ENCODE assay signal across 8 cellular contexts in genomic region chr3:102059145-102059943, GRCh38.
DNase-seq lines count a peak whose midpoint lies in the region; ATAC-seq and TF ChIP-seq lines count a peak whose summit lies in the region.

No MANE protein-coding gene starts in this region.

- ATAC-seq in GM19395 (IDR thresholded peaks at IDR 0.05; ENCODE audit: unreplicated experiment) = peak; percentile 76
- ATAC-seq in HG03039 (IDR thresholded peaks at IDR 0.05; ENCODE audit: unreplicated experiment) = peak; percentile 66

- H3K36me3 Mint-ChIP-seq in T-helper 2 cell treated with Interferon-gamma antibody and Interleukin-4, amounts not matched to agents 5 μg/mL and 100 μg/mL, for 36 hours (ENCODE audit: low read depth) = peaks cover 14% of the 10 kb centered on the region

- peak overlapping the region; percentile 58 for H3K27ac Mint-ChIP-seq in T-helper 2 cell treated with Interferon-gamma antibody and Interleukin-4, amounts not matched to agents 5 μg/mL and 100 μg/mL, for 36 hours

- H3K4me3 ChIP-seq in GM12864 (ENCODE audit: low read depth, low read length) = no peak overlapping the region

- no peak for TF ChIP-seq CTCF in GM12864 (IDR thresholded peaks at IDR 0.05; ENCODE audit: low read depth, low read length, missing control alignments)

- H3K27me3 Mint-ChIP-seq in T-helper 2 cell treated with Interferon-gamma antibody and Interleukin-4, amounts not matched to agents 5 μg/mL and 100 μg/mL, for 36 hours (ENCODE audit: low read depth) = no peaks in the 10 kb centered on the region

- H3K9me3 Mint-ChIP-seq in T-helper 2 cell treated with Interferon-gamma antibody and Interleukin-4, amounts not matched to agents 5 μg/mL and 100 μg/mL, for 36 hours = no peaks in the 10 kb centered on the region

- H3K4me1 Mint-ChIP-seq in T-helper 2 cell treated with Interferon-gamma antibody and Interleukin-4, amounts not matched to agents 5 μg/mL and 100 μg/mL, for 36 hours (ENCODE audit: low read depth) = peaks cover 29% of the 10 kb centered on the region

- DNase-seq in GM12864 (ENCODE audit: low read depth) (peak; percentile 74), NCI-H526 (lab: John Stamatoyannopoulos, UW) (no peak), mesenteric fat pad (ENCODE audit: low spot score) (no peak), AG20443 (ENCODE audit: low spot score) (no peak), DMS114 treated with DMSO at 0.1 percent for 48 hours (lab: John Stamatoyannopoulos, UW; ENCODE audit: unreplicated experiment) (no peak)
- DNase-seq in T-helper 2 cell treated with Interferon-gamma antibody and Interleukin-4, amounts not matched to agents 5 μg/mL and 100 μg/mL, for 36 hours (ENCODE audit: low spot score) = no peak

- no peak overlapping the region for H3K4me3 Mint-ChIP-seq in T-helper 2 cell treated with Interferon-gamma antibody and Interleukin-4, amounts not matched to agents 5 μg/mL and 100 μg/mL, for 36 hours
